ENCODE assay signal across 5 cellular contexts in the genomic region with DNA sequence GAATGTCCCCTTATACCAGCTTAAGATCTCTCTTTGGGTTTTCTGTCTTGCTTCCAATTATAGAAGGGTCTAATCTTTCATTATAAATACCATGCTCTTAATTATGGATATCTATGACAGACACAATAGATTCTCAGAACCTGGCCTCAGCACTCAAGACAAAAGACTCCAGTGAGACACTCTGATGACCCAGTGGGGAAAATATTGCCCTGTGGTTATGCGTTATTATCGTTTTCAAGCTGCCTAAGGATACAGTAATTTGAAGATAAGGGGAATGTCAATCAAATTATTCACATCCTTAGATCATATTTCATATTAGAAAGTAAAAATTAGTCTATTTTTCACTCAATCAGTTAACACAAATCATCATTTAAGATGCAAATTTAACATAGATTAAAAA.
"Had no signal": no experiment of that assay in that cellular context is flagged by ENCODE, and none has a peak within 500 bp of the region (broad histone marks: within the 10 kb centered on the region; RNA-seq: fewer than 3 reads in every experiment).

No MANE protein-coding gene starts in this region.

- DNase-seq: IMR-90, KBM-7 had no signal

- H3K4me3 ChIP-seq: K562 had no signal

- H3K27ac ChIP-seq: HL-60 had no signal

- ATAC-seq: HepG2, K562 had no signal
